In genomic region chr9:137833721-137834613, GRCh38 we compare ENCODE assay signal across 24 cellular contexts. TPM values are rescaled to one million over a fixed set of nuclear protein-coding genes. Genes with fewer than 3 reads are reported as not detected.
"Had no signal": no experiment of that assay in that cellular context is flagged by ENCODE, and none has a peak within 500 bp of the region (broad histone marks: within the 10 kb centered on the region; RNA-seq: fewer than 3 reads in every experiment).

No MANE protein-coding gene starts in this region.

- ATAC-seq: activated naive CD8-positive, alpha-beta T cell treated with anti-CD3 and anti-CD28 coated beads, Interleukin-2, amount 50 U/mL, for 24 hours had no signal

- H3K27me3 ChIP-seq: esophagus squamous epithelium, right atrium auricular region, stomach, thyroid gland, upper lobe of left lung had no signal

- H3K9me3 ChIP-seq: esophagus squamous epithelium, right atrium auricular region, stomach, thyroid gland, upper lobe of left lung had no signal

- H3K4me1 ChIP-seq: esophagus squamous epithelium, right atrium auricular region, stomach, thyroid gland, upper lobe of left lung had no signal

- H3K27ac ChIP-seq: esophagus squamous epithelium, right atrium auricular region, skin epidermis, stomach, thyroid gland, upper lobe of left lung had no signal

- H3K4me3 ChIP-seq: esophagus squamous epithelium, right atrium auricular region, skin epidermis, stomach, thyroid gland, upper lobe of left lung had no signal

- DNase-seq: activated CD4-positive, alpha-beta memory T cell treated with anti-CD3 and anti-CD28 coated beads, Interleukin-2, amount 10 ng/mL, durations not matched to agents 7 days and 5 days; activated CD4-positive, alpha-beta T cell treated with anti-CD3 and anti-CD28 coated beads, Interleukin-2, amount 10 ng/mL, durations not matched to agents 24 days and 14 days; activated CD4-positive, CD25-positive, alpha-beta regulatory T cell treated with anti-CD3 and anti-CD28 coated beads, Interleukin-2, amount 50 U/mL, for 72 hours; activated CD8-positive, alpha-beta memory T cell treated with anti-CD3 and anti-CD28 coated beads, Interleukin-2, amount 50 U/mL, for 48 hours; activated gamma-delta T cell treated with Interleukin-2 at 50 U/mL for 16 hours; activated naive CD4-positive, alpha-beta T cell treated with anti-CD3 and anti-CD28 coated beads, Interleukin-2, amount 50 U/mL, for 16 hours; activated naive CD8-positive, alpha-beta T cell treated with anti-CD3 and anti-CD28 coated beads, Interleukin-2, amount 50 U/mL, for 24 hours; activated T-cell treated with anti-CD3 and anti-CD28 coated beads, Interleukin-2, amount 50 U/mL, for 24 hours; central memory CD4-positive, alpha-beta T cell; effector CD4-positive, alpha-beta T cell; esophagus squamous epithelium; foreskin melanocyte; islet precursor cell; naive B cell; occipital lobe; stimulated activated CD4-positive, alpha-beta T cell treated with anti-CD3 and anti-CD28 coated beads, Interleukin-12 subunit alpha, Interleukin-12 subunit beta, amount 100 ng/mL, for 4 hours; stimulated activated CD4-positive, alpha-beta T cell treated with anti-CD3 and anti-CD28 coated beads, Interleukin-4, amount 100 ng/mL, for 1 hour; stomach; T-helper 2 cell; thyroid gland had no signal

RNA-seq across cellular contexts. Expression of gene CACNA1B, which starts 43.6 kb away (rescaled TPM):
- total RNA-seq: activated CD4-positive, alpha-beta memory T cell treated with anti-CD3 and anti-CD28 coated beads, Interleukin-2, amount 10 ng/mL, durations not matched to agents 7 days and 5 days; activated CD4-positive, alpha-beta T cell treated with anti-CD3 and anti-CD28 coated beads, Interleukin-2, amount 10 ng/mL, durations not matched to agents 24 days and 14 days; esophagus squamous epithelium; lower leg skin had no signal
